ENCODE assay signal across 8 cellular contexts in genomic region chr11:3854977-3855807, GRCh38. TPM values are rescaled to one million over a fixed set of nuclear protein-coding genes. Genes with fewer than 3 reads are reported as not detected.
DNase-seq lines count a peak whose midpoint lies in the region; ATAC-seq, FAIRE-seq and TF ChIP-seq lines count a peak whose summit lies in the region.

Gene STIM1 (plus strand): TSS chr11:3855664. CDS start chr11:3856271, 607 bp downstream.

- H3K36me3 ChIP-seq in prostate gland, result no peaks in the 10 kb centered on the region
- H3K36me3 ChIP-seq in urinary bladder (ENCODE audit: insufficient read depth), result no peaks in the 10 kb centered on the region

- DNase-seq in GM12892 (ENCODE audit: insufficient read length) (peak; percentile 82), NCI-H1436 (lab: John Stamatoyannopoulos, UW) (peak; percentile 88), T-helper 1 cell (peak; percentile 90 to 97 (median 95)), amniotic epithelial cell (ENCODE audit: low read depth) (peak; percentile 85), left cardiac atrium (peak; percentile 95), prostate gland (ENCODE audit: low spot score) (peak; percentile 92)

- ATAC-seq in HG02840 (IDR thresholded peaks at IDR 0.05; ENCODE audit: low FRiP score, unreplicated experiment), result peak; percentile 71
- peak; percentile 94 to 95 for ATAC-seq in left cardiac atrium

- H3K27ac ChIP-seq in prostate gland (peak within 1 kb of the TSS; percentile 97 to 98), urinary bladder (ENCODE audit: low read depth) (peak within 1 kb of the TSS; percentile 95)

- TF ChIP-seq CTCF in prostate gland (IDR thresholded peaks at IDR 0.05), result peak; percentile 94 to 99 (median 98)

- 0% methylated on average over 34 of the region's 87 CpGs for WGBS in prostate gland
- under 1% methylated on average over 86 of the region's 87 CpGs for WGBS in urinary bladder

- H3K9me3 ChIP-seq in prostate gland, result no peaks in the 10 kb centered on the region

- no peaks in the 10 kb centered on the region for H3K27me3 ChIP-seq in prostate gland (replicated peaks; ENCODE audit: insufficient read depth)

- intact Hi-C loops in left cardiac atrium (cut with DNase I) (loop anchor here (2.0 to 10.0 kb wide), 2 partner anchors 130 to 218 kb away; no protein-coding TSS in a partner anchor), prostate gland (cut with DNase I) (loop anchor here (2.0 to 5.0 kb wide), 2 partner anchors 92 to 218 kb away; no protein-coding TSS in a partner anchor)

- FAIRE-seq in GM12892 (lab: Jason Lieb, UNC), result peak; percentile 99

- H3K4me3 ChIP-seq in prostate gland, result peak within 1 kb of the TSS; percentile 92 to 97
- H3K4me3 ChIP-seq in urinary bladder (ENCODE audit: low read depth, low read length), result peak within 1 kb of the TSS; percentile 87

- H3K4me1 ChIP-seq in prostate gland (replicated peaks) (peaks cover 12% of the 10 kb centered on the region), urinary bladder (ENCODE audit: insufficient read depth) (peaks cover 5% of the 10 kb centered on the region)

- TF ChIP-seq POLR2A in GM12892 (IDR thresholded peaks at IDR 0.05; ENCODE audit: low read depth, low read length), result no peak
- peak; percentile 72 for TF ChIP-seq POLR2A in prostate gland (IDR thresholded peaks at IDR 0.05)

RNA-seq across cellular contexts. Expression of gene STIM1, which starts in this region (rescaled TPM):
- 25.2 TPM for polyA plus RNA-seq in GM12892 (2012; ENCODE audit: missing spikeins)
- total RNA-seq in left cardiac atrium (10 to 100 TPM; 21.4 to 25.8 TPM), prostate gland (10 to 100 TPM; 34.1 to 65.0 TPM), urinary bladder (41.8 TPM)
- polyA plus RNA-seq in urinary bladder, result 61.0 TPM

Comparison
In these comparisons a context has a peak if more than half of its experiments do, and no peak if none do; other contexts are left out.
1. Peak in every context shown above with its lines: DNase-seq, ATAC-seq, H3K4me3 ChIP-seq and H3K27ac ChIP-seq.